ENCODE assay signal across 9 cellular contexts in genomic region chr2:230668184-230668938, GRCh38. TPM values are rescaled to one million over a fixed set of nuclear protein-coding genes. Genes with fewer than 3 reads are reported as not detected.
DNase-seq lines count a peak whose midpoint lies in the region; ATAC-seq and TF ChIP-seq lines count a peak whose summit lies in the region.
"Had no signal": no experiment of that assay in that cellular context is flagged by ENCODE, and none has a peak within 500 bp of the region (broad histone marks: within the 10 kb centered on the region; RNA-seq: fewer than 3 reads in every experiment).

No MANE protein-coding gene starts in this region.

- no peak for TF ChIP-seq RAD21 in HCT116 (IDR thresholded peaks at IDR 0.05; ENCODE audit: low read depth)

- no peak overlapping the region for H3K27ac ChIP-seq in HCT116 (ENCODE audit: low read depth, low read length)
- no peak overlapping the region for H3K27ac ChIP-seq in prostate gland
- no peak overlapping the region for H3K27ac ChIP-seq in vagina

- BruUV-seq in HCT116 (replicated peaks; lab: Mats Ljungman, UMichigan) = no TSS peak

- peak overlapping the region; percentile 14 for H3K4me3 Mint-ChIP-seq in activated naive CD8-positive, alpha-beta T cell treated with anti-CD3 and anti-CD28 coated beads for 36 hours
- peak overlapping the region in 4 of 8 donors; percentile 20 to 75 (median 63) for H3K4me3 Mint-ChIP-seq in naive B cell

- peaks cover under 1% of the 10 kb centered on the region for H3K9me3 Mint-ChIP-seq in activated naive CD8-positive, alpha-beta T cell treated with anti-CD3 and anti-CD28 coated beads for 36 hours
- H3K9me3 Mint-ChIP-seq in naive B cell = no peaks in the 10 kb centered on the region

- H3K4me1 Mint-ChIP-seq in activated naive CD8-positive, alpha-beta T cell treated with anti-CD3 and anti-CD28 coated beads for 36 hours = peaks cover 69% of the 10 kb centered on the region
- H3K4me1 Mint-ChIP-seq in naive B cell = peaks cover 40 to 57% (median 45%) of the 10 kb centered on the region in 3 donors

- no peak overlapping the region for H3K9ac ChIP-seq in HCT116 (ENCODE audit: low read length)

- H3K27me3 Mint-ChIP-seq in activated naive CD8-positive, alpha-beta T cell treated with anti-CD3 and anti-CD28 coated beads for 36 hours = no peaks in the 10 kb centered on the region
- no peaks in the 10 kb centered on the region for H3K27me3 Mint-ChIP-seq in naive B cell

- H3K36me3 ChIP-seq in HCT116 (ENCODE audit: control insufficient read depth in 1 of 2, insufficient read depth in 2 of 2, low read length in 2 of 2) = no peaks in the 10 kb centered on the region
- H3K36me3 ChIP-seq in prostate gland = no peaks in the 10 kb centered on the region
- no peaks in the 10 kb centered on the region for H3K36me3 ChIP-seq in vagina
- H3K36me3 ChIP-seq: pancreas had no signal

- intact Hi-C loops in HCT116 (cut with micrococcal nuclease) (no loop called here), prostate gland (cut with DNase I) (no loop called here), vagina (cut with DNase I) (no loop called here)

- H3K36me3 Mint-ChIP-seq in activated naive CD8-positive, alpha-beta T cell treated with anti-CD3 and anti-CD28 coated beads for 36 hours = peaks cover 9% of the 10 kb centered on the region
- no peaks in the 10 kb centered on the region for H3K36me3 Mint-ChIP-seq in naive B cell

- POLR2A ChIA-PET in HCT116 (lab: Charles Lee) = no interaction called here

- CTCF ChIA-PET in HCT116 (lab: Charles Lee) = no interaction called here

- no peaks in the 10 kb centered on the region for H3K9me3 ChIP-seq in HCT116 (ENCODE audit: control insufficient read depth in 1 of 2, insufficient read depth in 1 of 2, low read depth in 1 of 2, low read length in 2 of 2)
- H3K9me3 ChIP-seq in prostate gland = no peaks in the 10 kb centered on the region
- H3K9me3 ChIP-seq in vagina = no peaks in the 10 kb centered on the region
- H3K9me3 ChIP-seq: pancreas had no signal

- TF ChIP-seq POLR2A in HCT116 (IDR thresholded peaks at IDR 0.05; ENCODE audit: borderline replicate concordance, extremely low read depth, insufficient read depth, insufficient read length) (no peak), prostate gland (IDR thresholded peaks at IDR 0.05) (no peak), vagina (IDR thresholded peaks at IDR 0.05) (no peak)

- H3K9me2 ChIP-seq in HCT116 (ENCODE audit: insufficient read depth) = no peaks in the 10 kb centered on the region

- H3K27me3 ChIP-seq in HCT116 (ENCODE audit: insufficient read depth, low read length) (no peaks in the 10 kb centered on the region), prostate gland (replicated peaks; ENCODE audit: insufficient read depth) (no peaks in the 10 kb centered on the region), vagina (no peaks in the 10 kb centered on the region)
- H3K27me3 ChIP-seq: pancreas had no signal

- ATAC-seq in HCT116 (peak; percentile 7), naive B cell (ENCODE audit: low read depth in 2 of 2) (peak; percentile 21 to 43)

- no peaks in the 10 kb centered on the region for H3K79me2 ChIP-seq in HCT116 (ENCODE audit: insufficient read depth, low read length)

- H3K4me2 ChIP-seq in HCT116 (ENCODE audit: low read length) = peak overlapping the region; percentile 18

- H4K20me1 ChIP-seq in HCT116 (ENCODE audit: insufficient read depth) = no peaks in the 10 kb centered on the region

- no peak overlapping the region for H2AFZ ChIP-seq in HCT116 (ENCODE audit: low read depth, low read length, poor library complexity, severe bottlenecking)

- H3K4me1 ChIP-seq in HCT116 (ENCODE audit: control insufficient read depth in 1 of 2, insufficient read depth in 2 of 2, low read length in 2 of 2) = peaks cover 18 to 62% of the 10 kb centered on the region in 2 experiments
- H3K4me1 ChIP-seq in prostate gland (replicated peaks) = no peaks in the 10 kb centered on the region
- peaks cover 20% of the 10 kb centered on the region for H3K4me1 ChIP-seq in vagina
- H3K4me1 ChIP-seq: pancreas had no signal

- H3K4me3 ChIP-seq in HCT116 (replicated peaks in 1 of 2; ENCODE audit: low read depth in 1 of 2, low read length in 2 of 2) (no peak overlapping the region), prostate gland (no peak overlapping the region), vagina (no peak overlapping the region)
- H3K4me3 ChIP-seq: pancreas had no signal

- RAD21 ChIA-PET in HCT116 (lab: Charles Lee; ENCODE audit: low non-redundant PET in 1 of 2, low total read pairs in 2 of 2, uncharacterized antibody in 2 of 2, unreplicated experiment in 2 of 2) = no interaction called here

- no peak for TF ChIP-seq CTCF in HCT116 (IDR thresholded peaks at IDR 0.05 in 2 of 3, conservative IDR thresholded peaks at IDR 0.05 in 1 of 3; ENCODE audit: borderline replicate concordance in 1 of 3, insufficient read depth in 1 of 3, low read depth in 2 of 3, low read length in 2 of 3)
- no peak for TF ChIP-seq CTCF in prostate gland (IDR thresholded peaks at IDR 0.05)
- TF ChIP-seq CTCF in vagina (IDR thresholded peaks at IDR 0.05) = no peak

- WGBS in prostate gland = 57% methylated on average over 12 of the region's 12 CpGs

- peak overlapping the region; percentile 80 for H3K27ac Mint-ChIP-seq in activated naive CD8-positive, alpha-beta T cell treated with anti-CD3 and anti-CD28 coated beads for 36 hours
- peak overlapping the region in 3 of 6 donors; percentile 72 to 90 (median 76) for H3K27ac Mint-ChIP-seq in naive B cell

- DNase-seq in SHP77 treated with DMSO at 0.1 percent for 48 hours (lab: John Stamatoyannopoulos, UW) (peak; percentile 5), SHP77 (lab: John Stamatoyannopoulos, UW) (no peak), HCT116 (ENCODE audit: low read depth, low spot score) (no peak), M059J (ENCODE audit: low read depth) (peak; percentile 89), naive B cell (no peak), prostate gland (ENCODE audit: low spot score) (no peak), vagina (ENCODE audit: extremely low spot score in 2 of 2) (no peak)
- DNase-seq in activated naive CD8-positive, alpha-beta T cell treated with anti-CD3 and anti-CD28 coated beads for 36 hours = no peak

TF ChIP-seq in HCT116, 20 proteins besides CTCF, POLR2A, EP300 and RAD21:
- 0 out of 2 replicates have a peak, but pooled peaks have one; percentile 16 for TF ChIP-seq ZFX (IDR thresholded peaks at IDR 0.05)
- peak; percentile 43; the same call in 1 of the 2 replicates for TF ChIP-seq MAX (IDR thresholded peaks at IDR 0.05)
- no peak for TF ChIP-seq ZBTB33 (IDR thresholded peaks at IDR 0.05; ENCODE audit: extremely low read depth, insufficient replicate concordance, low read length)
TF ChIP-seq in HCT116: peak in this region for 2.

RNA-seq across cellular contexts. Expression of gene CAB39, which starts 44.3 kb away (rescaled TPM):
- 63.6 TPM for total RNA-seq in HCT116 (2021; ENCODE audit: unreplicated experiment)
- polyA plus RNA-seq in HCT116 (2012) = 25.9 and 37.3 TPM in 2 replicates
- 80.0 and 115 TPM in 2 replicates for total RNA-seq in M059J (2014; rRNA removed; shearing (Covaris generic))
- 100 to 1,000 TPM; 119 to 122 TPM for total RNA-seq in activated naive CD8-positive, alpha-beta T cell treated with anti-CD3 and anti-CD28 coated beads for 36 hours
- 10 to 100 TPM; 28.6 to 53.0 (median 43.6) TPM for polyA plus RNA-seq in naive B cell (ENCODE audit: low read depth in 6 of 6)
- total RNA-seq in prostate gland = 100 to 1,000 TPM in 1 of 2 donors, 10 to 100 TPM in 1; 75.4 to 105 TPM
- total RNA-seq in vagina = 59.4 TPM

Comparison
In these comparisons a context has a peak if more than half of its experiments do, and no peak if none do; other contexts are left out.
1. DNase-seq: peak in SHP77 treated with DMSO at 0.1 percent for 48 hours (single experiment) and M059J (single experiment); none in SHP77 (0 of 2), HCT116 (single experiment), activated naive CD8-positive, alpha-beta T cell treated with anti-CD3 and anti-CD28 coated beads for 36 hours (single experiment), naive B cell (single experiment), prostate gland (single experiment) and vagina (0 of 2).